8 cellular contexts compared by ENCODE assay signal in the genomic region with DNA sequence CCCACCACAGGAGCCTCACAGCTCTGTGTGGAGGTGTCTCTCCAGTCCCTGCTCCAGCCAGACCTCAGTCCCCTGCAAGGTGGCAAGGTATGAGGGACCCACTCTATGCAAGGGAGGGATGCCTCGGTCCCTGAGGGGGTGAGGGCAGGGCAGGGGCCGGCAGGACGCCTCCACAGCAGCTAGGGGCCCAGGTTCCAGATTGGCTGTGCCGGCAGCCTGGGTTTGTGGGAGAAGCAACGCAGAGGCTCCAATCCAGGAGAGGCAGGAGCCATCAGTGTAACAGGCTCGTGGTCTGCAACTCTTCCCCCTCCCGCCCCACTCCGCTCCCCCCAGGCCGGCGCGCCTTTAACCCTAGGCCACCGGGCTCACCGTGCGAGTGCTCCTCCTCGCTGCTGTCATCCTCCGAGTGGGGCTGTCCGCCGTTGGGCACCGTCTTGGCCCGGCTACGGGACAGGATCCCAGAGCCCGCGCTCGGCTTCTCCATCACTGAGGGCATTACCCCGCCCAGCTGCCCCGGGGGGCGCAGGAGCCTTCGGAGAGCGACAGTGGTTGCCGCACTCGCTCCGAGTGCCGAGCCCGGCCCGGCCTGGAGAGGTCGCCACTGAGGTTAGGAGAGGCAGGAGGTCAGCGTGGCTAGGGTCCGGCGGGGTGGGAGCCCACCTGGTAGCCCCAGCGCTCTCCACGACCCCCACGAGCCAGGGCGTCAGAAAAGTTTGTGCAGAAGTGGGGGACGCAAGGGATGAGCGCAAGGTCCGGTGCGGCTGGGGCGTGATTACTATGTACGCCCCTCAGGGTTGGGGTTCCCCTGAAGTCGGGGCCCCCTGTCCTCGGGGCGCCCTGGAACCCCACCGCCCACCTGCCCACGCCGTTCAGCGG. TPM values are rescaled to one million over a fixed set of nuclear protein-coding genes. Genes with fewer than 3 reads are reported as not detected.
DNase-seq lines count a peak whose midpoint lies in the region; ATAC-seq and TF ChIP-seq lines count a peak whose summit lies in the region.

No MANE protein-coding gene starts in this region.

- H3K27me3 ChIP-seq in HUES48 (ENCODE audit: control insufficient read depth, insufficient read depth, low read length) (no peaks in the 10 kb centered on the region), SJCRH30 (no peaks in the 10 kb centered on the region), lower lobe of right lung (ENCODE audit: low read depth) (no peaks in the 10 kb centered on the region), thoracic aorta (replicated peaks; ENCODE audit: insufficient read depth) (no peaks in the 10 kb centered on the region)

- DNase-seq in D341Med (ENCODE audit: low spot score) (peak; percentile 79), SJCRH30 (peak; percentile 82 to 88), cerebellum (ENCODE audit: low spot score) (peak; percentile 56), lower lobe of right lung (no peak), thoracic aorta (ENCODE audit: low spot score) (no peak)
- DNase-seq in effector CD4-positive, alpha-beta T cell, result no peak

- no peak for ATAC-seq in lower lobe of right lung
- ATAC-seq in thoracic aorta (ENCODE audit: insufficient number of reproducible peaks, low FRiP score, low read depth), result no peak
- ATAC-seq in GM19351 (IDR thresholded peaks at IDR 0.05; ENCODE audit: unreplicated experiment), result no peak

- peak overlapping the region; percentile 99 for H3K27ac ChIP-seq in HUES48 (ENCODE audit: low read depth, low read length)
- H3K27ac ChIP-seq in SJCRH30, result no peak overlapping the region; the same call in 1 of the 2 replicates
- no peak overlapping the region for H3K27ac ChIP-seq in lower lobe of right lung
- peak overlapping the region; percentile 29 to 64 for H3K27ac ChIP-seq in thoracic aorta

- H3K4me3 ChIP-seq in HUES48 (ENCODE audit: low read depth, low read length) (peak overlapping the region; percentile 79), SJCRH30 (peak overlapping the region; percentile 73), lower lobe of right lung (peak overlapping the region; percentile 61), thoracic aorta (peak overlapping the region; percentile 73)

- intact Hi-C loops in lower lobe of right lung (cut with DNase I), result no loop called here

- peak overlapping the region; percentile 86 for H3K9ac ChIP-seq in HUES48 (ENCODE audit: low read depth, low read length)

- H3K4me1 ChIP-seq in HUES48 (ENCODE audit: control insufficient read depth, insufficient read depth, low read length), result peaks cover 30% of the 10 kb centered on the region
- peaks cover 11% of the 10 kb centered on the region for H3K4me1 ChIP-seq in SJCRH30
- H3K4me1 ChIP-seq in lower lobe of right lung, result peaks cover 48% of the 10 kb centered on the region
- peaks cover 39 to 60% of the 10 kb centered on the region in 2 donors for H3K4me1 ChIP-seq in thoracic aorta (ENCODE audit: control insufficient read depth in 1 of 2, low read depth in 2 of 2)

- TF ChIP-seq CTCF in lower lobe of right lung (IDR thresholded peaks at IDR 0.05) (peak; percentile 47), thoracic aorta (IDR thresholded peaks at IDR 0.05) (peak; percentile 49)

- H3K9me3 ChIP-seq in HUES48 (ENCODE audit: control insufficient read depth, insufficient read depth, low read length) (no peaks in the 10 kb centered on the region), SJCRH30 (replicated peaks) (no peaks in the 10 kb centered on the region), lower lobe of right lung (no peaks in the 10 kb centered on the region), thoracic aorta (no peaks in the 10 kb centered on the region)

- H3K36me3 ChIP-seq in HUES48 (ENCODE audit: control insufficient read depth, insufficient read depth, low read length), result peaks cover 29% of the 10 kb centered on the region
- no peaks in the 10 kb centered on the region; the same call in 1 of the 2 replicates for H3K36me3 ChIP-seq in SJCRH30
- no peaks in the 10 kb centered on the region for H3K36me3 ChIP-seq in lower lobe of right lung
- H3K36me3 ChIP-seq in thoracic aorta, result no peaks in the 10 kb centered on the region

RNA-seq across cellular contexts. Expression of gene RCOR2, which starts 0.8 kb away (rescaled TPM):
- 17.2 and 17.9 TPM in 2 replicates for total RNA-seq in SJCRH30 (2014; rRNA removed; shearing (Covaris generic))
- total RNA-seq in cerebellum (15.5 TPM), lower lobe of right lung (0.18 TPM), thoracic aorta (1 to 10 TPM; 1.4 to 3.8 TPM)

RNA-seq across cellular contexts. Expression of gene NAA40, which starts 22.6 kb away (rescaled TPM):
- 25.2 and 28.6 TPM in 2 replicates for total RNA-seq in SJCRH30 (2014; rRNA removed; shearing (Covaris generic))
- total RNA-seq in cerebellum (24.7 TPM), lower lobe of right lung (20.4 TPM), thoracic aorta (10 to 100 TPM; 15.5 to 20.6 TPM)

RNA-seq across cellular contexts. Expression of gene COX8A, which starts 58.2 kb away (rescaled TPM):
- total RNA-seq in SJCRH30 (2014; rRNA removed; shearing (Covaris generic)), result 597 and 702 TPM in 2 replicates
- total RNA-seq in cerebellum (204 TPM), lower lobe of right lung (212 TPM), thoracic aorta (100 to 1,000 TPM; 178 to 469 TPM)

Comparison
In these comparisons a context has a peak if more than half of its experiments do, and no peak if none do; other contexts are left out.
1. DNase-seq: peak in D341Med (single experiment), SJCRH30 (2 of 2) and cerebellum (single experiment); none in lower lobe of right lung (single experiment), thoracic aorta (single experiment) and effector CD4-positive, alpha-beta T cell (single experiment).
2. H3K27ac ChIP-seq: peak in HUES48 (single experiment) and thoracic aorta (2 of 2); none in SJCRH30 (single experiment) and lower lobe of right lung (single experiment).
3. Peak in every context shown above with its lines, with median percentiles within 50 percentile points of each other: H3K4me3 ChIP-seq.